ENCODE assay signal across 8 cellular contexts in genomic region chr3:48684480-48685143, GRCh38. TPM values are rescaled to one million over a fixed set of nuclear protein-coding genes. Genes with fewer than 3 reads are reported as not detected.
DNase-seq lines count a peak whose midpoint lies in the region; ATAC-seq and TF ChIP-seq lines count a peak whose summit lies in the region.

No MANE protein-coding gene starts in this region.

- H3K79me2 ChIP-seq in fibroblast of lung (ENCODE audit: control insufficient read depth, insufficient read depth, low read length), result peaks cover 14% of the 10 kb centered on the region

- no peak for TF ChIP-seq CTCF in fibroblast of lung (conservative IDR thresholded peaks at IDR 0.05 in 1 of 2, IDR thresholded peaks at IDR 0.05 in 1 of 2; ENCODE audit: low read depth in 1 of 2, low read length in 2 of 2)

- no peak for ATAC-seq in GM21526 (IDR thresholded peaks at IDR 0.05; ENCODE audit: low FRiP score, unreplicated experiment)

- H3K4me3 ChIP-seq in SK-N-MC (peak overlapping the region; percentile 57), fibroblast of lung (replicated peaks in 1 of 4; ENCODE audit: control extremely low read depth in 1 of 4, insufficient read depth in 1 of 4, low read depth in 3 of 4, low read length in 4 of 4) (peak overlapping the region; percentile 33 to 84 (median 62))

- H3K9me3 ChIP-seq in SK-N-MC (ENCODE audit: low read depth, low read length), result no peaks in the 10 kb centered on the region
- no peaks in the 10 kb centered on the region for H3K9me3 ChIP-seq in fibroblast of lung (ENCODE audit: control insufficient read depth, insufficient read depth, low read depth, low read length)

- no peaks in the 10 kb centered on the region for H4K20me1 ChIP-seq in fibroblast of lung (ENCODE audit: control insufficient read depth, extremely low read depth, insufficient read depth, low read length)

- H3K4me2 ChIP-seq in fibroblast of lung (ENCODE audit: extremely low read depth, insufficient read depth, low read length), result peak overlapping the region; percentile 97

- peak overlapping the region; percentile 20 for H3K9ac ChIP-seq in SK-N-MC (ENCODE audit: insufficient read length)
- peak overlapping the region; percentile 10 for H3K9ac ChIP-seq in fibroblast of lung (ENCODE audit: insufficient read depth, low read length)

- H2AFZ ChIP-seq in fibroblast of lung (ENCODE audit: low read length), result peak overlapping the region; percentile 11

- peaks cover 12% of the 10 kb centered on the region; the same call in 1 of the 2 replicates for H3K36me3 ChIP-seq in SK-N-MC (ENCODE audit: insufficient read depth, low read length)
- peaks cover 40% of the 10 kb centered on the region for H3K36me3 ChIP-seq in fibroblast of lung (ENCODE audit: control insufficient read depth, insufficient read depth, low read length)

- no peaks in the 10 kb centered on the region for H3K27me3 ChIP-seq in fibroblast of lung (ENCODE audit: control insufficient read depth, insufficient read depth, low read length)

- peaks cover 19% of the 10 kb centered on the region for H3K4me1 ChIP-seq in fibroblast of lung (ENCODE audit: control insufficient read depth, extremely low read depth, insufficient read depth, low read length)

- DNase-seq in NOMO-1 (lab: John Stamatoyannopoulos, UW; ENCODE audit: unreplicated experiment in 2 of 2), result peak; percentile 38 to 59
- no peak for DNase-seq in NOMO-1 treated with dmso at 0.1 percent for 144 hours (lab: John Stamatoyannopoulos, UW; ENCODE audit: unreplicated experiment)
- no peak for DNase-seq in SK-N-MC (ENCODE audit: low read depth, low spot score)
- peak in 1 of 2 donors; percentile 36 for DNase-seq in fibroblast of lung (ENCODE audit: low read depth in 2 of 2)
- peak; percentile 32 for DNase-seq in pons (ENCODE audit: low spot score)
- DNase-seq in NCI-H2227 treated with DMSO at 0.1 percent for 48 hours (lab: John Stamatoyannopoulos, UW), result no peak
- DNase-seq in activated CD8-positive, alpha-beta memory T cell treated with anti-CD3 and anti-CD28 coated beads, Interleukin-2, amount 50 U/mL, for 4 hours, result no peak

- H3K27ac ChIP-seq in SK-N-MC (no peak overlapping the region), fibroblast of lung (ENCODE audit: insufficient read depth, low read length) (no peak overlapping the region)

RNA-seq across cellular contexts. Expression of gene NCKIPSD, which starts 1.1 kb away (rescaled TPM):
- total RNA-seq in fibroblast of lung, result 15.4 and 23.3 TPM in 2 replicates
- 14.6 and 19.6 TPM in 2 replicates for polyA plus RNA-seq in fibroblast of lung
- polyA plus RNA-seq in fibroblast of lung (2012), result 18.7 and 23.3 TPM in 2 replicates
- polyA minus RNA-seq in fibroblast of lung (ENCODE audit: low replicate concordance), result 56.2 and 67.3 TPM in 2 replicates

RNA-seq across cellular contexts. Expression of gene CELSR3, which starts 21.9 kb away (rescaled TPM):
- 0.77 and 2.1 TPM in 2 replicates for total RNA-seq in fibroblast of lung
- polyA plus RNA-seq in fibroblast of lung, result 0.34 and 0.44 TPM in 2 replicates
- polyA plus RNA-seq in fibroblast of lung (2012), result 0.50 and 0.62 TPM in 2 replicates
- polyA minus RNA-seq in fibroblast of lung (ENCODE audit: low replicate concordance), result 1.8 and 2.2 TPM in 2 replicates

RNA-seq across cellular contexts. Expression of gene IP6K2, which starts 32.4 kb away (rescaled TPM):
- total RNA-seq in fibroblast of lung, result 40.3 and 53.5 TPM in 2 replicates
- 58.9 and 64.1 TPM in 2 replicates for polyA plus RNA-seq in fibroblast of lung
- polyA plus RNA-seq in fibroblast of lung (2012), result 47.5 and 52.1 TPM in 2 replicates
- 35.9 and 43.2 TPM in 2 replicates for polyA minus RNA-seq in fibroblast of lung (ENCODE audit: low replicate concordance)

RNA-seq across cellular contexts. Expression of gene SLC26A6, which starts 49.4 kb away (rescaled TPM):
- total RNA-seq in fibroblast of lung, result 32.9 and 36.3 TPM in 2 replicates
- 13.3 and 20.9 TPM in 2 replicates for polyA plus RNA-seq in fibroblast of lung
- polyA plus RNA-seq in fibroblast of lung (2012), result 9.4 and 16.6 TPM in 2 replicates
- 29.8 and 88.3 TPM in 2 replicates for polyA minus RNA-seq in fibroblast of lung (ENCODE audit: low replicate concordance)

Comparison
In these comparisons a context has a peak if more than half of its experiments do, and no peak if none do; other contexts are left out.
1. DNase-seq: peak in NOMO-1 (2 of 2) and pons (single experiment); none in NOMO-1 treated with dmso at 0.1 percent for 144 hours (single experiment), SK-N-MC (single experiment), NCI-H2227 treated with DMSO at 0.1 percent for 48 hours (single experiment) and activated CD8-positive, alpha-beta memory T cell treated with anti-CD3 and anti-CD28 coated beads, Interleukin-2, amount 50 U/mL, for 4 hours (single experiment).